ENCODE assay signal across 10 cellular contexts in the genomic region with DNA sequence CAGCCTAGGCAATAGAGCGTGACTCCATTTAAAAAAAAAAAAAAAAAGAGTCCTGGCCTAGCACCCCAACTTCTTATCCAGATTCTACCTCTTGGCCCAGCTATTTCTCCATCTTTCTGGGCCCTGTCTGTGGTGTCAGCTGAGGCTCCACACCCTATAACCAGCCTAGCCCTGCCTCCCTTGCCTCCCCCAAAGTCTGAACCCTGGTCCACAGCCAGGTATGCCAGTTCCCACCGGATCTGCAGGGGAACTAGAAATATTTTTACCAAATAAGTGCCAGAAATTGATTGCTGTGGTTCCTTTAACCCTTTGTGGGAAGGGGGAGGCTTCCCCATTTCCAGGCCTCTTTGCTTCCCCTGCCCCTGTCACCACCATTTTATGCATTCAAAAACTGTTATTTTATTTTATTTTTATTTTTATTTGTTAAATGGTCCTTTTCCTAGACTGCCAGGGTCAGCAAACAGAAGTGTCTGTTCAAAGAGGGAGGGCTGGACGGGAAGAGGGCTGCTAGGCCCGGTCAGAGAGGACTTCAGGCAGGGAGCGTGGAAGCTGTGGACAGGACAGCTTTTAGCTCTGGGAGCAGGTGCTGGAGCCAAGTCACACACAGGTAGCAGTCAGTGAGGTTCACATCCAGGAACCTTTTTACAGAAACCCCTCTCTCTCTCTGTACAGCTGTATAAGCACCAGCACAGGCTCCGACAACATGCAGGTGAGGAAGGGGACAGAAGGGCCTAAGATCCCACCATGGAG. TPM values are rescaled to one million over a fixed set of nuclear protein-coding genes. Genes with fewer than 3 reads are reported as not detected.
A peak's percentile ranks its signal among the peaks of the same experiment; 100 is the strongest.
DNase-seq lines count a peak whose midpoint lies in the region; ATAC-seq and TF ChIP-seq lines count a peak whose summit lies in the region.
"Had no signal": no experiment of that assay in that cellular context is flagged by ENCODE, and none has a peak within 500 bp of the region (broad histone marks: within the 10 kb centered on the region; RNA-seq: fewer than 3 reads in every experiment).

No MANE protein-coding gene starts in this region.

- H3K4me3 ChIP-seq in gastrocnemius medialis = no peak overlapping the region

- H3K4me1 Mint-ChIP-seq in CD4-positive, alpha-beta T cell (ENCODE audit: low read depth) = peaks cover 71% of the 10 kb centered on the region

- POLR2A ChIA-PET in CD4-positive, alpha-beta T cell (lab: Charles Lee) = interaction anchor here (1.4 to 2.1 kb wide), 2 partner anchors 7 to 24 kb away, joined by 4 to 7 read pairs; no protein-coding TSS in a partner anchor

- no peaks in the 10 kb centered on the region for H3K9me3 Mint-ChIP-seq in CD4-positive, alpha-beta T cell

- ATAC-seq in CD4-positive, alpha-beta T cell (ENCODE audit: poor library complexity) = no peak
- ATAC-seq in GM19455 (IDR thresholded peaks at IDR 0.05; ENCODE audit: unreplicated experiment) (peak; percentile 18), HG03521 (IDR thresholded peaks at IDR 0.05; ENCODE audit: unreplicated experiment) (peak; percentile 17), left colon (peak; percentile 9), HG02610 (IDR thresholded peaks at IDR 0.05; ENCODE audit: unreplicated experiment) (no peak), gastrocnemius medialis (no peak)

- no peaks in the 10 kb centered on the region for H3K27me3 Mint-ChIP-seq in CD4-positive, alpha-beta T cell

- H3K27ac ChIP-seq in CD4-positive, alpha-beta T cell (ENCODE audit: low read depth, low read length) = peak overlapping the region; percentile 6
- no peak overlapping the region for H3K27ac ChIP-seq in gastrocnemius medialis
- H3K27ac ChIP-seq: RWPE1 had no signal

- DNase-seq in CD4-positive, alpha-beta T cell = no peak
- no peak for DNase-seq in left colon
- DNase-seq in NOMO-1 treated with dmso at 0.1 percent for 144 hours (lab: John Stamatoyannopoulos, UW; ENCODE audit: unreplicated experiment) = no peak
- no peak for DNase-seq in gastrocnemius medialis
- no peak for DNase-seq in NCI-H1092 (lab: John Stamatoyannopoulos, UW)
- DNase-seq: occipital lobe had no signal

- TF ChIP-seq POLR2A in gastrocnemius medialis (IDR thresholded peaks at IDR 0.05) = no peak

- peaks cover 54% of the 10 kb centered on the region for H3K36me3 Mint-ChIP-seq in CD4-positive, alpha-beta T cell (ENCODE audit: low read depth)

- H3K4me3 Mint-ChIP-seq in CD4-positive, alpha-beta T cell = no peak overlapping the region

- H3K4me1 ChIP-seq in gastrocnemius medialis = peaks cover 14 to 40% of the 10 kb centered on the region in 2 donors

- TF ChIP-seq CTCF in CD4-positive, alpha-beta T cell (IDR thresholded peaks at IDR 0.05) = no peak
- TF ChIP-seq CTCF in gastrocnemius medialis (IDR thresholded peaks at IDR 0.05 in 4 of 5, conservative IDR thresholded peaks at IDR 0.05 in 1 of 5) = no peak

- peak overlapping the region; percentile 88 for H3K27ac Mint-ChIP-seq in CD4-positive, alpha-beta T cell

- no peaks in the 10 kb centered on the region for H3K9me3 ChIP-seq in CD4-positive, alpha-beta T cell (ENCODE audit: control insufficient read depth, low read length)
- no peaks in the 10 kb centered on the region for H3K9me3 ChIP-seq in gastrocnemius medialis

- intact Hi-C loops in CD4-positive, alpha-beta T cell (cut with DNase I, micrococcal nuclease) = loop anchor here (5.0 kb wide), 2 partner anchors 37 to 43 kb away; no protein-coding TSS in a partner anchor
- intact Hi-C loops in left colon (cut with DNase I, micrococcal nuclease) = no loop called here
- intact Hi-C loops in gastrocnemius medialis (cut with DNase I; ENCODE audit: low total_unique reads) = loop anchor here (5.0 kb wide), 1 partner anchor 147 kb away; no protein-coding TSS in a partner anchor

- no peaks in the 10 kb centered on the region for H3K36me3 ChIP-seq in gastrocnemius medialis

- in situ Hi-C loops in gastrocnemius medialis (cut with MboI; ENCODE audit: low sequenced_read_pairs in 4 of 4) = no loop called here

- CTCF ChIA-PET in CD4-positive, alpha-beta T cell (lab: Charles Lee) = no interaction called here

- H3K27me3 ChIP-seq in CD4-positive, alpha-beta T cell (ENCODE audit: control insufficient read depth, insufficient read depth, low read length) = no peaks in the 10 kb centered on the region
- no peaks in the 10 kb centered on the region for H3K27me3 ChIP-seq in gastrocnemius medialis

RNA-seq across cellular contexts. Expression of a gene that starts 23.2 kb away (rescaled TPM):
- 1 to 10 TPM; 6.8 to 7.0 TPM for total RNA-seq in CD4-positive, alpha-beta T cell
- total RNA-seq in left colon = under 1 TPM; 0.34 to 0.73 TPM
- 10 to 100 TPM in 1 of 4 donors, 1 to 10 TPM in 3; 4.4 to 10.8 (median 9.1) TPM for total RNA-seq in gastrocnemius medialis

Comparison
In these comparisons a context has a peak if more than half of its experiments do, and no peak if none do; other contexts are left out.
1. ATAC-seq: peak in GM19455 (single experiment), HG03521 (single experiment) and left colon (single experiment); none in CD4-positive, alpha-beta T cell (single experiment), HG02610 (single experiment) and gastrocnemius medialis (0 of 2).
2. intact Hi-C loops: an anchor here in CD4-positive, alpha-beta T cell (5.0 kb wide) and gastrocnemius medialis (5.0 kb wide); none called in left colon.